In genomic region chr1:7474786-7475502, GRCh38 we compare ENCODE assay signal across 1 cellular context.
TF ChIP-seq lines count a peak whose summit lies in the region.

No MANE protein-coding gene starts in this region.

TF ChIP-seq in GM23338, 12 proteins besides CTCF, POLR2A, EP300 and RAD21 (continued from another document):
- no peak for TF ChIP-seq ZNF462 (CRISPR knock-in tag; IDR thresholded peaks at IDR 0.05)
- no peak for TF ChIP-seq POLR2AphosphoS5 (IDR thresholded peaks at IDR 0.05; ENCODE audit: low read depth)
- no peak for TF ChIP-seq NANOG (IDR thresholded peaks at IDR 0.05; ENCODE audit: borderline replicate concordance)
- no peak for TF ChIP-seq STAT1 (IDR thresholded peaks at IDR 0.05; ENCODE audit: unreplicated experiment)
- TF ChIP-seq CREB1 (CRISPR knock-in tag; IDR thresholded peaks at IDR 0.05; ENCODE audit: low read depth) = no peak
- TF ChIP-seq REST (IDR thresholded peaks at IDR 0.05; ENCODE audit: unreplicated experiment) = no peak
